ENCODE assay signal across 1 cellular context in genomic region chr6:47383360-47383759, GRCh38.
A peak's percentile ranks its signal among the peaks of the same experiment; 100 is the strongest.
TF ChIP-seq lines count a peak whose summit lies in the region.

No MANE protein-coding gene starts in this region.

TF ChIP-seq in HEK293, 187 proteins besides CTCF, POLR2A, EP300 and RAD21 (continued from another document):
- TF ChIP-seq PRDM2 (tag by site-specific recombination; IDR thresholded peaks at IDR 0.05; ENCODE audit: borderline replicate concordance) (no peak), HOXD13 (CRISPR knock-in tag; IDR thresholded peaks at IDR 0.05; ENCODE audit: borderline replicate concordance) (no peak), ZNF426 (tag by site-specific recombination; IDR thresholded peaks at IDR 0.05) (no peak), ZNF513 (tag by site-specific recombination; IDR thresholded peaks at IDR 0.05) (no peak), ZNF624 (tag by site-specific recombination; IDR thresholded peaks at IDR 0.05) (no peak), ZNF623 (tag by site-specific recombination; IDR thresholded peaks at IDR 0.05) (no peak), MEIS1 (CRISPR knock-in tag; IDR thresholded peaks at IDR 0.05; ENCODE audit: borderline replicate concordance) (no peak), ZNF837 (tag by site-specific recombination; IDR thresholded peaks at IDR 0.05) (no peak), ZNF280D (tag by site-specific recombination; IDR thresholded peaks at IDR 0.05) (no peak), ZNF146 (tag by site-specific recombination; IDR thresholded peaks at IDR 0.05) (peak; percentile 84), GLI2 (tag by site-specific recombination; IDR thresholded peaks at IDR 0.05; ENCODE audit: borderline replicate concordance, low read depth) (no peak), ZSCAN5A (tag by site-specific recombination; IDR thresholded peaks at IDR 0.05) (no peak)
- TF ChIP-seq, protein P1, sequence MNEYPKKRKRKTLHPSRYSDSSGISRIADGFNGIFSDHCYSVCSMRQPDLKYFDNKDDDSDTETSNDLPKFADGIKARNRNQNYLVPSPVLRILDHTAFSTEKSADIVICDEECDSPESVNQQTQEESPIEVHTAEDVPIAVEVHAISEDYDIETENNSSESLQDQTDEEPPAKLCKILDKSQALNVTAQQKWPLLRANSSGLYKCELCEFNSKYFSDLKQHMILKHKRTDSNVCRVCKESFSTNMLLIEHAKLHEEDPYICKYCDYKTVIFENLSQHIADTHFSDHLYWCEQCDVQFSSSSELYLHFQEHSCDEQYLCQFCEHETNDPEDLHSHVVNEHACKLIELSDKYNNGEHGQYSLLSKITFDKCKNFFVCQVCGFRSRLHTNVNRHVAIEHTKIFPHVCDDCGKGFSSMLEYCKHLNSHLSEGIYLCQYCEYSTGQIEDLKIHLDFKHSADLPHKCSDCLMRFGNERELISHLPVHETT (tag by site-specific recombination; IDR thresholded peaks at IDR 0.05) = no peak
